In genomic region chr7:101368422-101369165, GRCh38 we compare ENCODE assay signal across 25 cellular contexts. TPM values are rescaled to one million over a fixed set of nuclear protein-coding genes. Genes with fewer than 3 reads are reported as not detected.
"Had no signal": no experiment of that assay in that cellular context is flagged by ENCODE, and none has a peak within 500 bp of the region (broad histone marks: within the 10 kb centered on the region; RNA-seq: fewer than 3 reads in every experiment).

No MANE protein-coding gene starts in this region.

- ATAC-seq: effector memory CD8-positive, alpha-beta T cell; gastrocnemius medialis; heart right ventricle; left lung; naive thymus-derived CD4-positive, alpha-beta T cell; stimulated activated effector memory CD8-positive, alpha-beta T cell treated with anti-CD3 and anti-CD28 coated beads, Interleukin-12 subunit alpha, Interleukin-12 subunit beta, amount 100 ng/mL, for 72 hours; upper lobe of right lung had no signal

- H3K36me3 ChIP-seq: esophagus muscularis mucosa, gastrocnemius medialis, heart right ventricle, left lung, neutrophil, right atrium auricular region, tibial artery, upper lobe of right lung had no signal

- H3K27me3 ChIP-seq: right atrium auricular region had no signal

- H3K4me3 ChIP-seq: esophagus muscularis mucosa, gastrocnemius medialis, heart right ventricle, left lung, right atrium auricular region, tibial artery, upper lobe of right lung had no signal

- H3K9me3 Mint-ChIP-seq: central memory CD8-positive, alpha-beta T cell; effector memory CD8-positive, alpha-beta T cell; immature natural killer cell; naive thymus-derived CD4-positive, alpha-beta T cell; stimulated activated effector memory CD8-positive, alpha-beta T cell treated with anti-CD3 and anti-CD28 coated beads, Interleukin-12 subunit alpha, Interleukin-12 subunit beta, amount 100 ng/mL, for 72 hours; stimulated activated naive CD8-positive, alpha-beta T cell treated with anti-CD3 and anti-CD28 coated beads, Interleukin-15, Interleukin-2, amounts not matched to agents 100 ng/mL and 50 ng/mL, for 24 hours had no signal

- DNase-seq: effector memory CD8-positive, alpha-beta T cell; gastrocnemius medialis; heart right ventricle; immature natural killer cell; left lung; naive thymus-derived CD4-positive, alpha-beta T cell; nephron progenitor cell; posterior cingulate gyrus; small intestine; stimulated activated CD4-positive, alpha-beta T cell treated with anti-CD3 and anti-CD28 coated beads, Interleukin-4, amount 100 ng/mL, for 1 hour; stimulated activated CD8-positive, alpha-beta memory T cell treated with anti-CD3 and anti-CD28 coated beads, Interleukin-4, amount 100 ng/mL, for 48 hours; tibial artery; upper lobe of right lung had no signal

- FAIRE-seq: keratinocyte, small intestine had no signal

- H3K4me1 Mint-ChIP-seq: central memory CD8-positive, alpha-beta T cell had no signal

- H3K27ac ChIP-seq: epithelial cell of prostate, esophagus muscularis mucosa, gastrocnemius medialis, heart right ventricle, left lung, neutrophil, right atrium auricular region, tibial artery, upper lobe of right lung had no signal

- H3K27ac Mint-ChIP-seq: effector memory CD8-positive, alpha-beta T cell; immature natural killer cell; naive thymus-derived CD4-positive, alpha-beta T cell; nephron progenitor cell; stimulated activated effector memory CD8-positive, alpha-beta T cell treated with anti-CD3 and anti-CD28 coated beads, Interleukin-12 subunit alpha, Interleukin-12 subunit beta, amount 100 ng/mL, for 72 hours; stimulated activated naive CD8-positive, alpha-beta T cell treated with anti-CD3 and anti-CD28 coated beads, Interleukin-15, Interleukin-2, amounts not matched to agents 100 ng/mL and 50 ng/mL, for 24 hours had no signal

- H3K36me3 Mint-ChIP-seq: immature natural killer cell; naive thymus-derived CD4-positive, alpha-beta T cell; stimulated activated effector memory CD8-positive, alpha-beta T cell treated with anti-CD3 and anti-CD28 coated beads, Interleukin-12 subunit alpha, Interleukin-12 subunit beta, amount 100 ng/mL, for 72 hours had no signal

- H3K9me3 ChIP-seq: esophagus muscularis mucosa, gastrocnemius medialis, heart right ventricle, left lung, neutrophil, right atrium auricular region, tibial artery, upper lobe of right lung had no signal

- H3K4me3 Mint-ChIP-seq: central memory CD8-positive, alpha-beta T cell; effector memory CD8-positive, alpha-beta T cell; immature natural killer cell; naive thymus-derived CD4-positive, alpha-beta T cell; nephron progenitor cell; stimulated activated effector memory CD8-positive, alpha-beta T cell treated with anti-CD3 and anti-CD28 coated beads, Interleukin-12 subunit alpha, Interleukin-12 subunit beta, amount 100 ng/mL, for 72 hours; stimulated activated naive CD8-positive, alpha-beta T cell treated with anti-CD3 and anti-CD28 coated beads, Interleukin-15, Interleukin-2, amounts not matched to agents 100 ng/mL and 50 ng/mL, for 24 hours had no signal

RNA-seq across cellular contexts. Expression of gene COL26A1, which starts 5.9 kb away (rescaled TPM):
- total RNA-seq: esophagus muscularis mucosa, fibroblast of villous mesenchyme, gastrocnemius medialis, lung microvascular endothelial cell, mesenteric fat pad, pulmonary artery endothelial cell, right atrium auricular region had no signal
- polyA plus RNA-seq: immature natural killer cell; keratinocyte; naive thymus-derived CD4-positive, alpha-beta T cell had no signal
